24 cellular contexts compared by ENCODE assay signal in genomic region chr22:48055827-48056226, GRCh38.
DNase-seq lines count a peak whose midpoint lies in the region; FAIRE-seq and TF ChIP-seq lines count a peak whose summit lies in the region.
"Had no signal": no experiment of that assay in that cellular context is flagged by ENCODE, and none has a peak within 500 bp of the region (broad histone marks: within the 10 kb centered on the region; RNA-seq: fewer than 3 reads in every experiment).

No MANE protein-coding gene starts in this region.

- H3K79me2 ChIP-seq in astrocyte (ENCODE audit: insufficient read depth, low read length) = no peaks in the 10 kb centered on the region

- no peak overlapping the region for H3K9ac ChIP-seq in astrocyte (ENCODE audit: low read length)

- no peaks in the 10 kb centered on the region for H3K36me3 Mint-ChIP-seq in astrocyte (ENCODE audit: low read depth, unreplicated experiment)

- TF ChIP-seq CTCF in LNCaP clone FGC (IDR thresholded peaks at IDR 0.05; ENCODE audit: control insufficient read depth, extremely low read depth, insufficient read depth) = no peak
- no peak for TF ChIP-seq CTCF in astrocyte (IDR thresholded peaks at IDR 0.05; ENCODE audit: insufficient read depth, low read depth, low read length)

- no peak overlapping the region for H3K27ac ChIP-seq in astrocyte (ENCODE audit: low read depth, low read length)
- H3K27ac ChIP-seq: A549 had no signal

- no peaks in the 10 kb centered on the region for H3K36me3 ChIP-seq in astrocyte (ENCODE audit: insufficient read depth, low read length)
- H3K36me3 ChIP-seq: HAP-1 had no signal

- no peaks in the 10 kb centered on the region for H3K27me3 ChIP-seq in astrocyte (ENCODE audit: insufficient read depth, low read length)

- no peaks in the 10 kb centered on the region for H3K4me1 ChIP-seq in astrocyte (ENCODE audit: insufficient read depth, low read length)
- H3K4me1 ChIP-seq: A549, Caco-2, HAP-1 had no signal

- H3K9me3 ChIP-seq in astrocyte (ENCODE audit: insufficient read depth, low read depth, low read length) = peaks cover 13% of the 10 kb centered on the region
- H3K9me3 ChIP-seq: A549, Caco-2, HAP-1 had no signal

- peaks cover 3% of the 10 kb centered on the region for H3K9me3 Mint-ChIP-seq in astrocyte (ENCODE audit: unreplicated experiment)

- no peaks in the 10 kb centered on the region for H4K20me1 ChIP-seq in astrocyte (ENCODE audit: insufficient read depth, low read length)

- H3K27ac Mint-ChIP-seq in astrocyte (ENCODE audit: unreplicated experiment) = no peak overlapping the region
- H3K27ac Mint-ChIP-seq: CD4-positive, alpha-beta T cell had no signal

- H3K4me3 ChIP-seq in LNCaP clone FGC (ENCODE audit: low read depth, low read length) (no peak overlapping the region), astrocyte (ENCODE audit: insufficient read depth, low read depth, low read length) (no peak overlapping the region)
- H3K4me3 ChIP-seq: A549, GM12878, HAP-1 had no signal

- H3K4me3 Mint-ChIP-seq in astrocyte (ENCODE audit: unreplicated experiment) = no peak overlapping the region
- H3K4me3 Mint-ChIP-seq: CD4-positive, alpha-beta T cell had no signal

- FAIRE-seq in astrocyte (lab: Jason Lieb, UNC) = no peak
- FAIRE-seq: A549, RCC 7860 had no signal

- no peak overlapping the region for H2AFZ ChIP-seq in astrocyte (ENCODE audit: low read depth, low read length)

- no peak overlapping the region for H3K4me2 ChIP-seq in astrocyte (ENCODE audit: low read length)
- H3K4me2 ChIP-seq: A549 had no signal

- H3K4me1 Mint-ChIP-seq in astrocyte (ENCODE audit: low read depth, unreplicated experiment) = no peaks in the 10 kb centered on the region

- DNase-seq in Daoy (ENCODE audit: low read depth) = peak; percentile 87
- peak; percentile 15 for DNase-seq in LNCaP clone FGC (ENCODE audit: low read depth)
- DNase-seq in astrocyte (ENCODE audit: low read depth) = peak; percentile 2
- peak; percentile 75 for DNase-seq in mesenteric fat pad (ENCODE audit: low spot score)
- DNase-seq in NCI-H82 (lab: John Stamatoyannopoulos, UW) = no peak
- no peak for DNase-seq in activated effector memory CD4-positive, alpha-beta T cell treated with anti-CD3 and anti-CD28 coated beads, Interleukin-2, amount 50 U/mL, for 16 hours
- DNase-seq in AML-193 (lab: John Stamatoyannopoulos, UW) = no peak
- DNase-seq in HT-29 (ENCODE audit: low spot score) = no peak
- DNase-seq: Caco-2; CD4-positive, alpha-beta T cell; DMS 273 treated with DMSO at 0.1 percent for 48 hours; DMS79 treated with DMSO at 0.1 percent for 48 hours; NCI-H1092 treated with DMSO at 0.1 percent for 48 hours; NCI-H1436 treated with DMSO at 0.1 percent for 48 hours; NCI-H1930; NCI-H226; NCI-H510A treated with DMSO at 0.1 percent for 48 hours; NCI-H774; Right ventricle myocardium superior; SW 1271 had no signal

- peaks cover 35% of the 10 kb centered on the region for H3K27me3 Mint-ChIP-seq in astrocyte (ENCODE audit: low read depth, unreplicated experiment)

Comparison
In these comparisons a context has a peak if more than half of its experiments do, and no peak if none do; other contexts are left out.
1. DNase-seq: peak in Daoy (single experiment), LNCaP clone FGC (single experiment), astrocyte (single experiment) and mesenteric fat pad (single experiment); none in NCI-H82 (single experiment), activated effector memory CD4-positive, alpha-beta T cell treated with anti-CD3 and anti-CD28 coated beads, Interleukin-2, amount 50 U/mL, for 16 hours (single experiment), AML-193 (0 of 2) and HT-29 (single experiment).